In the genomic region with DNA sequence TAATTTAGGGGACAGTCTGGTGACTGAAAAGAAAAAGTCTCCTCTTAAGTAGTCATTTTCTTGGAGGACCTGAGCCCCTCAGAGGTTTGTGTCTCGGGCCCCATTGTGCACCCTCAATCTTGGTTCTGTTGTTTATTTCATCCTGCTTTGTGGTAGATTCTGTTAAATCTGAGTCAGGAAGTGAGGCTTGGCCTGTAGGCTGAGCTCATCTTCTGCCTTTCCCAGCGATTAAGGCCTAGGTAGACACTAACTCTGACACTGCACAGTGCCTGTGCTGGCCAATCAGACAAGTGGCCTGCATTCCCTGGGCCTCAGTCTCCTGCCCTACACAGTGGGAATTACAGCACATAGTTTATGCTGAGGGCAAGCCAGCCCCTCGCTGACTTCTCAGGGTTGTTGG, we compare ENCODE assay signal across 24 cellular contexts.
A peak's percentile ranks its signal among the peaks of the same experiment; 100 is the strongest.
DNase-seq lines count a peak whose midpoint lies in the region; ATAC-seq, FAIRE-seq and TF ChIP-seq lines count a peak whose summit lies in the region.
"Had no signal": no experiment of that assay in that cellular context is flagged by ENCODE, and none has a peak within 500 bp of the region (broad histone marks: within the 10 kb centered on the region; RNA-seq: fewer than 3 reads in every experiment).

No MANE protein-coding gene starts in this region.

- H2BK12ac ChIP-seq in H1 (ENCODE audit: low read depth, low read length) = no peak overlapping the region

- H2BK20ac ChIP-seq in H1 (ENCODE audit: low read length) = no peak overlapping the region

- H3K79me1 ChIP-seq in H1 (ENCODE audit: low read depth, low read length) = no peaks in the 10 kb centered on the region

- no peaks in the 10 kb centered on the region for H3K9me3 Mint-ChIP-seq in osteocyte (ENCODE audit: unreplicated experiment)
- H3K9me3 Mint-ChIP-seq in activated T-helper 17 cell treated with anti-CD3 and anti-CD28 coated beads, Interleukin-2, amount 50 U/mL, for 72 hours = no peaks in the 10 kb centered on the region
- H3K9me3 Mint-ChIP-seq: CD4-positive, CD25-positive, alpha-beta regulatory T cell had no signal

- no peak overlapping the region for H3K4me2 ChIP-seq in H1 (ENCODE audit: insufficient read depth in 1 of 2, low read depth in 2 of 2, low read length in 2 of 2)
- H3K4me2 ChIP-seq: BLaER1 had no signal

- no peak for TF ChIP-seq POLR2A in H1 (IDR thresholded peaks at IDR 0.05; ENCODE audit: control extremely low read depth in 1 of 2, low read depth in 2 of 2, low read length in 2 of 2)

- H3K14ac ChIP-seq in H1 (ENCODE audit: insufficient read length) = no peak overlapping the region

- no peak overlapping the region for H3K56ac ChIP-seq in H1 (replicated peaks; ENCODE audit: insufficient read length, low read depth, low read length)

- no peak for FAIRE-seq in H1 (lab: Jason Lieb, UNC)
- FAIRE-seq: GM18507, HepG2, K562 had no signal

- H3K79me2 ChIP-seq in H1 (ENCODE audit: control insufficient read depth in 1 of 2, insufficient read depth in 2 of 2, low read length in 2 of 2) = peaks cover 0 to 3% of the 10 kb centered on the region in 2 experiments; a peak in 1 of 4 replicates

- 0 out of 2 replicates have a peak overlapping the region, but pooled peaks have one; percentile 11 for H3K27ac ChIP-seq in RWPE1
- no peak overlapping the region; the same call in 1 of the 2 replicates for H3K27ac ChIP-seq in H1 (ENCODE audit: low read depth, low read length)
- no peak overlapping the region for H3K27ac ChIP-seq in brain microvascular endothelial cell
- H3K27ac ChIP-seq: BLaER1 had no signal

- no peak for ATAC-seq in activated T-helper 17 cell treated with anti-CD3 and anti-CD28 coated beads, Interleukin-2, amount 50 U/mL, for 72 hours (replicated peaks)
- ATAC-seq: HepG2, K562, PC-3 had no signal

- H3K4me3 ChIP-seq in H1 (ENCODE audit: extremely low read depth in 1 of 4, insufficient read depth in 2 of 4, low read depth in 3 of 4, low read length in 4 of 4) = no peak overlapping the region
- H3K4me3 ChIP-seq in brain microvascular endothelial cell (ENCODE audit: low read depth, low read length) = no peak overlapping the region
- H3K4me3 ChIP-seq: BLaER1, K562 had no signal

- WGBS in H1 (ENCODE audit: extremely low coverage in 1 of 2, insufficient coverage in 1 of 2, insufficient read length in 1 of 2, insufficient replicate concordance in 2 of 2, low coverage in 1 of 2, low lambda C conversion rate in 2 of 2, missing lambda C conversion rate in 1 of 2), 2 experiments = 90% methylated on average over 3 of the region's 3 CpGs; no CpG with 5 or more reads in 1 of the 2 experiments

- no peak overlapping the region; the same call in 1 of the 2 replicates for H4K8ac ChIP-seq in H1 (ENCODE audit: extremely low read depth, insufficient read depth, low read length)

- no peak overlapping the region for H2BK5ac ChIP-seq in H1 (ENCODE audit: low read depth, low read length)

- no peak overlapping the region for H4K91ac ChIP-seq in H1 (replicated peaks; ENCODE audit: insufficient read length, low read length)

- H3K4me1 ChIP-seq in H1 (replicated peaks in 1 of 4; ENCODE audit: control insufficient read depth in 3 of 4, insufficient read depth in 4 of 4, low read length in 3 of 4) = peaks cover 1 to 10% (median 5%) of the 10 kb centered on the region in 4 experiments

- H3K9ac ChIP-seq in H1 (replicated peaks in 1 of 4; ENCODE audit: extremely low read depth in 1 of 4, low read depth in 3 of 4, low read length in 3 of 4) = no peak overlapping the region
- H3K9ac ChIP-seq: BLaER1 had no signal

- H2AFZ ChIP-seq in H1 (ENCODE audit: low read length) = no peak overlapping the region

- H4K20me1 ChIP-seq in H1 (replicated peaks in 1 of 2; ENCODE audit: control insufficient read depth in 1 of 2, insufficient read depth in 2 of 2, low read length in 2 of 2) = no peaks in the 10 kb centered on the region

- no peaks in the 10 kb centered on the region for H3K9me3 ChIP-seq in H1 (ENCODE audit: insufficient read depth in 2 of 2, low read depth in 1 of 2, low read length in 1 of 2)
- H3K9me3 ChIP-seq: BLaER1 had no signal

- no peak overlapping the region for H3K4ac ChIP-seq in H1 (replicated peaks; ENCODE audit: insufficient read length, low read depth, low read length)

- peak overlapping the region; percentile 70 for H3K27ac Mint-ChIP-seq in osteocyte (ENCODE audit: unreplicated experiment)
- no peak overlapping the region for H3K27ac Mint-ChIP-seq in activated T-helper 17 cell treated with anti-CD3 and anti-CD28 coated beads, Interleukin-2, amount 50 U/mL, for 72 hours
- H3K27ac Mint-ChIP-seq: CD4-positive, CD25-positive, alpha-beta regulatory T cell had no signal

- peaks cover 14% of the 10 kb centered on the region for H3K36me3 Mint-ChIP-seq in osteocyte (ENCODE audit: unreplicated experiment)
- no peaks in the 10 kb centered on the region for H3K36me3 Mint-ChIP-seq in activated T-helper 17 cell treated with anti-CD3 and anti-CD28 coated beads, Interleukin-2, amount 50 U/mL, for 72 hours (ENCODE audit: low read depth)
- H3K36me3 Mint-ChIP-seq: CD4-positive, CD25-positive, alpha-beta regulatory T cell had no signal

- no peak overlapping the region for H2BK120ac ChIP-seq in H1 (replicated peaks; ENCODE audit: low read depth, low read length)

- CTCF ChIA-PET in RWPE1 (lab: Yijun Ruan, JAX) (no interaction called here), H1 (lab: Charles Lee; ENCODE audit: partially characterized antibody) (interaction anchor here (0.8 to 4.7 kb wide), 10 partner anchors 9 to 143 kb away, joined by 3 to 39 read pairs (median 4); no protein-coding TSS in a partner anchor)

- DNase-seq in ELR (ENCODE audit: low read depth) (peak; percentile 58), RWPE1 (ENCODE audit: low spot score) (no peak), H1 (ENCODE audit: low read depth in 1 of 2, low spot score in 2 of 2) (no peak), osteocyte (ENCODE audit: extremely low spot score, unreplicated experiment) (no peak), brain microvascular endothelial cell (no peak), G401 (ENCODE audit: low spot score) (no peak)
- DNase-seq: CD4-positive, CD25-positive, alpha-beta regulatory T cell; DMS153; DND-41; Kasumi-1; MV-4-11; NCI-H1105; NCI-H1436 treated with DMSO at 0.1 percent for 48 hours; NCI-H1930; NCI-H446; NCI-H524 treated with DMSO at 0.1 percent for 48 hours; NCI-H774; PC-3; Right ventricle myocardium superior had no signal

- no peak overlapping the region for H2AK5ac ChIP-seq in H1 (ENCODE audit: low read depth, low read length)

- TF ChIP-seq CTCF in RWPE1 (conservative IDR thresholded peaks at IDR 0.05; ENCODE audit: low read depth) (no peak), H1 (IDR thresholded peaks at IDR 0.05; ENCODE audit: control extremely low read depth in 1 of 3, insufficient read depth in 1 of 3, low read depth in 1 of 3, low read length in 3 of 3) (no peak), osteocyte (IDR thresholded peaks at IDR 0.05) (no peak), brain microvascular endothelial cell (IDR thresholded peaks at IDR 0.05; ENCODE audit: low read depth, low read length, missing control alignments) (no peak)

- POLR2A ChIA-PET in RWPE1 (lab: Yijun Ruan, JAX; ENCODE audit: low non-redundant PET) = no interaction called here
- POLR2A ChIA-PET in H1 (lab: Charles Lee; ENCODE audit: partially characterized antibody) = interaction anchor here (1.0 to 1.5 kb wide), 2 partner anchors 14 to 81 kb away, joined by 3 to 4 read pairs; partner anchors contain the start of gene CTIF

- 0 out of 2 replicates have a peak overlapping the region, but pooled peaks have one; percentile 46 for H2BK15ac ChIP-seq in H1 (ENCODE audit: low read length)

- no peak overlapping the region for H3K23ac ChIP-seq in H1 (ENCODE audit: insufficient read length)

- H3K4me1 Mint-ChIP-seq in osteocyte (ENCODE audit: unreplicated experiment) = peaks cover 88% of the 10 kb centered on the region
- peaks cover 12% of the 10 kb centered on the region for H3K4me1 Mint-ChIP-seq in activated T-helper 17 cell treated with anti-CD3 and anti-CD28 coated beads, Interleukin-2, amount 50 U/mL, for 72 hours
- H3K4me1 Mint-ChIP-seq: CD4-positive, CD25-positive, alpha-beta regulatory T cell had no signal

- in situ Hi-C loops in brain microvascular endothelial cell (cut with HindIII; ENCODE audit: low pct_ligation_motif_present, low sequenced_read_pairs) (no loop called here), G401 (cut with HindIII; ENCODE audit: low sequenced_read_pairs) (no loop called here)

- TF ChIP-seq EP300 in H1 (IDR thresholded peaks at IDR 0.05; ENCODE audit: borderline replicate concordance in 1 of 2, low read depth in 2 of 2, low read length in 2 of 2) = no peak

- TF ChIP-seq RAD21 in H1 (IDR thresholded peaks at IDR 0.05 in 1 of 2, conservative IDR thresholded peaks at IDR 0.05 in 1 of 2; ENCODE audit: low read depth in 2 of 2, low read length in 2 of 2) = no peak

- H3K4me3 Mint-ChIP-seq in osteocyte (ENCODE audit: unreplicated experiment) = no peak overlapping the region
- no peak overlapping the region for H3K4me3 Mint-ChIP-seq in activated T-helper 17 cell treated with anti-CD3 and anti-CD28 coated beads, Interleukin-2, amount 50 U/mL, for 72 hours

- H3K36me3 ChIP-seq in H1 (ENCODE audit: control insufficient read depth in 2 of 4, insufficient read depth in 4 of 4, low read length in 3 of 4) = no peaks in the 10 kb centered on the region; a peak in 1 of 8 replicates
- H3K36me3 ChIP-seq in brain microvascular endothelial cell (replicated peaks) = peaks cover 10% of the 10 kb centered on the region

- H4K5ac ChIP-seq in H1 (ENCODE audit: insufficient read length, low read depth, low read length) = no peak overlapping the region

- H3K18ac ChIP-seq in H1 (ENCODE audit: extremely low read depth, low read length) = no peak overlapping the region

- no peaks in the 10 kb centered on the region for H3K27me3 Mint-ChIP-seq in osteocyte (ENCODE audit: unreplicated experiment)
- no peaks in the 10 kb centered on the region for H3K27me3 Mint-ChIP-seq in activated T-helper 17 cell treated with anti-CD3 and anti-CD28 coated beads, Interleukin-2, amount 50 U/mL, for 72 hours
- H3K27me3 Mint-ChIP-seq: CD4-positive, CD25-positive, alpha-beta regulatory T cell had no signal

- H3K27me3 ChIP-seq in H1 (replicated peaks in 1 of 4; ENCODE audit: control insufficient read depth in 3 of 4, extremely low read depth in 1 of 4, insufficient read depth in 3 of 4, low read length in 3 of 4) = no peaks in the 10 kb centered on the region
- no peaks in the 10 kb centered on the region for H3K27me3 ChIP-seq in brain microvascular endothelial cell (replicated peaks)
- H3K27me3 ChIP-seq: BLaER1 had no signal

- no peaks in the 10 kb centered on the region for H3K23me2 ChIP-seq in H1 (ENCODE audit: low read depth, low read length)

TF ChIP-seq in H1, 55 proteins besides CTCF, POLR2A, EP300 and RAD21 (continues in another document):
- TF ChIP-seq BCL11A (IDR thresholded peaks at IDR 0.05; ENCODE audit: low read depth in 2 of 2, low read length in 2 of 2) (no peak), RFX5 (IDR thresholded peaks at IDR 0.05; ENCODE audit: borderline replicate concordance, low read depth, low read length) (no peak), POLR2AphosphoS5 (IDR thresholded peaks at IDR 0.05; ENCODE audit: low read depth, low read length) (no peak), ASH2L (IDR thresholded peaks at IDR 0.05; ENCODE audit: low read length) (no peak), SRF (IDR thresholded peaks at IDR 0.05; ENCODE audit: low read depth, low read length) (no peak), RXRA (IDR thresholded peaks at IDR 0.05; ENCODE audit: insufficient read depth, low read depth, low read length) (no peak), CEBPB (IDR thresholded peaks at IDR 0.05; ENCODE audit: low read depth, low read length) (no peak)
